11 cellular contexts compared by ENCODE assay signal in the genomic region with DNA sequence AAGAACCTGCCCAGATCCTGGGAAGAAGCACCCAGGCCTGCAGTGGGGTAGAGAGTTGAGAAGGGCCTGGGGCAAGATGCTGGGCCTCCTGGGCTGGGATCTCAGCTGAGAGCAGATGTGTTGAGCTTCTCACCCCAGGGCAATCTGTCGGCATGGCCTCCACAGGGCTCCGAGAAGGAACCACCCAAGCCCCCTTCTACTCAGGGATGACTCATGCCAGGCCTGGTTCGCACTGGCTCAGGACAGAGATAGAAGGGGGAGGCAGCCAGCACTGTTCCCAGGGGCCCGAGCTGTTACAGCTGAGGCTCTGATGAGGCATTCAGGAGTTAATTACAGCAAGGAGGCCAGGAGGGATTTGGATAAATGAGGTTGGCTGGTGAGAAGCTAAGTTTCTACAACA.
DNase-seq lines count a peak whose midpoint lies in the region; ATAC-seq and TF ChIP-seq lines count a peak whose summit lies in the region.
"Had no signal": no experiment of that assay in that cellular context is flagged by ENCODE, and none has a peak within 500 bp of the region (broad histone marks: within the 10 kb centered on the region; RNA-seq: fewer than 3 reads in every experiment).

No MANE protein-coding gene starts in this region.

- H2BK20ac ChIP-seq in H9 (ENCODE audit: low read depth, low read length, poor library complexity, severe bottlenecking): no peak overlapping the region

- no peaks in the 10 kb centered on the region for H4K20me1 ChIP-seq in H9 (ENCODE audit: control insufficient read depth, insufficient read depth, insufficient read length)

- no peak overlapping the region for H3K23ac ChIP-seq in H9 (ENCODE audit: insufficient read length, low read depth, low read length)

- peaks cover 0 to 8% (median 5%) of the 10 kb centered on the region in 3 experiments; a peak in 3 of 7 replicates for H3K36me3 Mint-ChIP-seq in H9 (ENCODE audit: insufficient read depth in 1 of 3, low read depth in 3 of 3)

- DNase-seq in H9: no peak
- peak; percentile 74 for DNase-seq in brain pericyte (ENCODE audit: low read depth, low spot score)
- DNase-seq in left kidney (ENCODE audit: low read depth, low spot score): peak; percentile 39
- no peak for DNase-seq in globus pallidus (ENCODE audit: low spot score)
- no peak for DNase-seq in NCI-H187 (lab: John Stamatoyannopoulos, UW)
- DNase-seq: activated T-cell treated with anti-CD3 and anti-CD28 coated beads, Interleukin-2, amount 50 U/mL, for 72 hours; NCI-H1436 treated with DMSO at 0.1 percent for 48 hours had no signal

- H2BK120ac ChIP-seq in H9 (ENCODE audit: low read depth, low read length, poor library complexity, severe bottlenecking): no peak overlapping the region

- H3K4me3 ChIP-seq in stomach smooth muscle (ENCODE audit: low read length in 2 of 2): no peak overlapping the region
- H3K4me3 ChIP-seq: SJSA1 had no signal

- no peak overlapping the region for H4K5ac ChIP-seq in H9 (ENCODE audit: insufficient read length, low read depth, low read length)

- H3K4me3 Mint-ChIP-seq in H9: no peak overlapping the region
- H3K4me3 Mint-ChIP-seq: activated T-cell treated with anti-CD3 and anti-CD28 coated beads, Interleukin-2, amount 50 U/mL, for 72 hours had no signal

- no peak overlapping the region for H4K91ac ChIP-seq in H9 (ENCODE audit: insufficient read length, low read depth, low read length)

- H2BK12ac ChIP-seq in H9 (ENCODE audit: insufficient read length, low read depth, low read length): no peak overlapping the region

- H3K27ac ChIP-seq in H9 (ENCODE audit: insufficient read length, low read depth, low read length) (no peak overlapping the region), stomach smooth muscle (ENCODE audit: low read length) (peak overlapping the region; percentile 60)
- H3K27ac ChIP-seq: SJSA1 had no signal

- H3K18ac ChIP-seq in H9 (ENCODE audit: insufficient read length, low read depth, low read length): no peak overlapping the region

- no peaks in the 10 kb centered on the region for H3K79me2 ChIP-seq in H9 (ENCODE audit: insufficient read depth, low read length)

- no peak overlapping the region for H3K4me2 ChIP-seq in H9 (ENCODE audit: insufficient read depth, insufficient read length, low read length)

- H3K4ac ChIP-seq in H9 (ENCODE audit: low read depth, low read length): no peak overlapping the region

- no peak overlapping the region for H3K56ac ChIP-seq in H9 (ENCODE audit: insufficient read length, low read depth, low read length)

- H2AFZ ChIP-seq in H9 (ENCODE audit: low read length): no peak overlapping the region

- H3K14ac ChIP-seq in H9 (ENCODE audit: insufficient read depth, low read length): peak overlapping the region; percentile 23; the same call in 1 of the 2 replicates

- H3K36me3 ChIP-seq in stomach smooth muscle (ENCODE audit: control insufficient read depth in 2 of 2, insufficient read depth in 2 of 2, low read length in 2 of 2): no peaks in the 10 kb centered on the region
- H3K36me3 ChIP-seq: SJSA1 had no signal

- no peaks in the 10 kb centered on the region for H3K23me2 ChIP-seq in H9 (ENCODE audit: insufficient read length, low read depth, low read length, poor library complexity, severe bottlenecking)

- ATAC-seq in esophagus mucosa (no peak), HG03521 (IDR thresholded peaks at IDR 0.05; ENCODE audit: unreplicated experiment) (no peak)
- ATAC-seq: activated T-cell treated with anti-CD3 and anti-CD28 coated beads, Interleukin-2, amount 50 U/mL, for 72 hours had no signal

- no peak overlapping the region for H3T11ph ChIP-seq in H9 (ENCODE audit: low read length)

- no peak for TF ChIP-seq CTCF in H9 (conservative IDR thresholded peaks at IDR 0.05)

- WGBS in H9 (ENCODE audit: extremely low coverage, insufficient read length, low lambda C conversion rate): no CpG with 5 or more reads among the region's 4 CpGs

- peak overlapping the region in 1 of 3 experiments; percentile 81; a peak in 1 of 7 replicates for H3K27ac Mint-ChIP-seq in H9
- H3K27ac Mint-ChIP-seq: activated T-cell treated with anti-CD3 and anti-CD28 coated beads, Interleukin-2, amount 50 U/mL, for 72 hours had no signal

- H3K27me3 Mint-ChIP-seq in H9 (ENCODE audit: low read depth): no peaks in the 10 kb centered on the region

- H2BK5ac ChIP-seq in H9 (ENCODE audit: insufficient read length, low read length): no peak overlapping the region

- no peak overlapping the region for H3K9ac ChIP-seq in H9 (ENCODE audit: extremely low read depth, insufficient read length, low read length)
- H3K9ac ChIP-seq in stomach smooth muscle (ENCODE audit: low read length in 2 of 2): peak overlapping the region in 1 of 2 donors; percentile 21

- no peak overlapping the region for H4K8ac ChIP-seq in H9 (replicated peaks; ENCODE audit: insufficient read length, low read depth, low read length)

- H2BK15ac ChIP-seq in H9 (ENCODE audit: low read depth, low read length): no peak overlapping the region

- H3K9me3 Mint-ChIP-seq in H9: no peaks in the 10 kb centered on the region; a peak in 1 of 5 replicates
- H3K9me3 Mint-ChIP-seq: activated T-cell treated with anti-CD3 and anti-CD28 coated beads, Interleukin-2, amount 50 U/mL, for 72 hours had no signal

- H3K79me1 ChIP-seq in H9 (ENCODE audit: insufficient read depth, low read depth, low read length, poor library complexity, severe bottlenecking): no peaks in the 10 kb centered on the region

- H3K27me3 ChIP-seq in H9 (ENCODE audit: insufficient read depth, low read length) (no peaks in the 10 kb centered on the region), stomach smooth muscle (ENCODE audit: control insufficient read depth in 1 of 2, insufficient read depth in 2 of 2, low read length in 2 of 2) (no peaks in the 10 kb centered on the region)
- H3K27me3 ChIP-seq: SJSA1 had no signal

- H3K9me3 ChIP-seq in H9 (ENCODE audit: control insufficient read depth, low read depth, low read length) (no peaks in the 10 kb centered on the region), stomach smooth muscle (ENCODE audit: control insufficient read depth in 2 of 2, low read length in 2 of 2) (no peaks in the 10 kb centered on the region)
- H3K9me3 ChIP-seq: SJSA1 had no signal

- no peaks in the 10 kb centered on the region for H3K4me1 Mint-ChIP-seq in H9

- H3K4me1 ChIP-seq in H9 (ENCODE audit: insufficient read depth, low read length) (no peaks in the 10 kb centered on the region), stomach smooth muscle (ENCODE audit: control insufficient read depth, insufficient read depth, low read length) (peaks cover 20% of the 10 kb centered on the region)
- H3K4me1 ChIP-seq: SJSA1 had no signal

- H2AK5ac ChIP-seq in H9 (ENCODE audit: insufficient read length, low read length): no peak overlapping the region

Comparison
In these comparisons a context has a peak if more than half of its experiments do, and no peak if none do; other contexts are left out.
1. DNase-seq: peak in brain pericyte (single experiment) and left kidney (single experiment); none in H9 (single experiment), globus pallidus (single experiment) and NCI-H187 (0 of 2).